25 cellular contexts compared by ENCODE assay signal in genomic region chr5:91171322-91171721, GRCh38.
"Had no signal": no experiment of that assay in that cellular context is flagged by ENCODE, and none has a peak within 500 bp of the region (broad histone marks: within the 10 kb centered on the region; RNA-seq: fewer than 3 reads in every experiment).

No MANE protein-coding gene starts in this region.

- H3K4me3 ChIP-seq: dorsolateral prefrontal cortex, esophagus muscularis mucosa, gastroesophageal sphincter, heart left ventricle, hepatocyte, left lung, ovary, psoas muscle, sigmoid colon, spleen, testis, tibial artery had no signal

- H3K27ac ChIP-seq: dorsolateral prefrontal cortex, esophagus muscularis mucosa, foreskin keratinocyte, gastroesophageal sphincter, heart left ventricle, hepatocyte, ovary, psoas muscle, sigmoid colon, testis, tibial artery had no signal

- H3K4me1 ChIP-seq: foreskin keratinocyte, psoas muscle, spleen, testis had no signal

- H3K36me3 ChIP-seq: esophagus muscularis mucosa, gastroesophageal sphincter, heart left ventricle, left lung, ovary, sigmoid colon, spleen, tibial artery had no signal

- H3K9me3 ChIP-seq: esophagus muscularis mucosa, gastroesophageal sphincter, heart left ventricle, left lung, ovary, psoas muscle, sigmoid colon, spleen, testis, tibial artery had no signal

- H3K27me3 ChIP-seq: dorsolateral prefrontal cortex, esophagus muscularis mucosa, foreskin keratinocyte, gastroesophageal sphincter, heart left ventricle, hepatocyte, left lung, ovary, sigmoid colon, spleen, testis, tibial artery had no signal

- DNase-seq: dorsolateral prefrontal cortex; effector CD4-positive, alpha-beta T cell; foreskin keratinocyte; heart left ventricle; left cardiac atrium; left lung; mesendoderm; midbrain; naive thymus-derived CD4-positive, alpha-beta T cell; occipital lobe; ovary; posterior cingulate gyrus; psoas muscle; right cardiac atrium; sigmoid colon; spleen; stimulated activated CD4-positive, alpha-beta T cell treated with anti-CD3 and anti-CD28 coated beads, Interleukin-4, amount 100 ng/mL, for 4 hours; stimulated activated naive CD8-positive, alpha-beta T cell treated with anti-CD3 and anti-CD28 coated beads, Interleukin-15, Interleukin-2, amounts not matched to agents 100 U/mL and 50 U/mL, for 24 hours; substantia nigra; testis; tibial artery had no signal

- ATAC-seq: foreskin keratinocyte; gastroesophageal sphincter; heart left ventricle; left cardiac atrium; left lung; psoas muscle; right cardiac atrium; stimulated activated memory B cell treated with anti-CD40 and anti-IgM and Interleukin-4, amounts not matched to agents 10 μg/mL and 1 μg/mL and 100 μg/mL, for 72 hours; stimulated activated naive CD8-positive, alpha-beta T cell treated with anti-CD3 and anti-CD28 coated beads, Interleukin-15, Interleukin-2, amounts not matched to agents 100 U/mL and 50 U/mL, for 24 hours had no signal
